9 cellular contexts compared by ENCODE assay signal in genomic region chr1:112808861-112809684, GRCh38.
DNase-seq lines count a peak whose midpoint lies in the region; TF ChIP-seq lines count a peak whose summit lies in the region.
"Had no signal": no experiment of that assay in that cellular context is flagged by ENCODE, and none has a peak within 500 bp of the region (broad histone marks: within the 10 kb centered on the region; RNA-seq: fewer than 3 reads in every experiment).

No MANE protein-coding gene starts in this region.

- H3K27me3 ChIP-seq in cardiac muscle cell = no peaks in the 10 kb centered on the region
- no peaks in the 10 kb centered on the region for H3K27me3 ChIP-seq in prostate gland (replicated peaks; ENCODE audit: insufficient read depth)
- no peaks in the 10 kb centered on the region for H3K27me3 ChIP-seq in uterus

- no peaks in the 10 kb centered on the region for H3K36me3 Mint-ChIP-seq in activated naive CD8-positive, alpha-beta T cell treated with anti-CD3 and anti-CD28 coated beads for 36 hours

- H3K4me3 Mint-ChIP-seq in activated naive CD8-positive, alpha-beta T cell treated with anti-CD3 and anti-CD28 coated beads for 36 hours = no peak overlapping the region

- no peak overlapping the region for H3K4me3 ChIP-seq in cardiac muscle cell
- H3K4me3 ChIP-seq in prostate gland = no peak overlapping the region
- no peak overlapping the region for H3K4me3 ChIP-seq in uterus
- H3K4me3 ChIP-seq: skin epidermis had no signal

- intact Hi-C loops in prostate gland (cut with DNase I) = loop anchor here (5.0 kb wide), 1 partner anchor 233 kb away; no protein-coding TSS in a partner anchor
- intact Hi-C loops in uterus (cut with DNase I; ENCODE audit: low total_unique reads) = no loop called here

- 31% methylated on average over 8 of the region's 8 CpGs for WGBS in prostate gland

- no peak overlapping the region for H3K27ac Mint-ChIP-seq in activated naive CD8-positive, alpha-beta T cell treated with anti-CD3 and anti-CD28 coated beads for 36 hours

- TF ChIP-seq POLR2A in prostate gland (IDR thresholded peaks at IDR 0.05) (no peak), uterus (IDR thresholded peaks at IDR 0.05) (no peak)

- H3K36me3 ChIP-seq in cardiac muscle cell = no peaks in the 10 kb centered on the region
- H3K36me3 ChIP-seq in prostate gland = no peaks in the 10 kb centered on the region
- H3K36me3 ChIP-seq in uterus = no peaks in the 10 kb centered on the region

- peak; percentile 81 for DNase-seq in 8988T
- peak; percentile 78 for DNase-seq in GM13977 (ENCODE audit: low spot score)
- DNase-seq in LoVo (ENCODE audit: low spot score) = peak; percentile 69
- peak; percentile 56 for DNase-seq in SKM-1 (lab: John Stamatoyannopoulos, UW; ENCODE audit: unreplicated experiment)
- peak; percentile 62 for DNase-seq in activated naive CD8-positive, alpha-beta T cell treated with anti-CD3 and anti-CD28 coated beads for 36 hours
- DNase-seq in cardiac muscle cell (ENCODE audit: low read depth in 1 of 2, low spot score in 1 of 2) = peak; percentile 77 to 83
- peak; percentile 57 for DNase-seq in prostate gland (ENCODE audit: low spot score)
- DNase-seq in uterus = peak; percentile 45 to 55

- H3K9me3 Mint-ChIP-seq in activated naive CD8-positive, alpha-beta T cell treated with anti-CD3 and anti-CD28 coated beads for 36 hours = no peaks in the 10 kb centered on the region

- TF ChIP-seq CTCF in GM13977 (IDR thresholded peaks at IDR 0.05; ENCODE audit: extremely low read depth, insufficient read depth, missing control alignments) (peak; percentile 95), cardiac muscle cell (IDR thresholded peaks at IDR 0.05; ENCODE audit: low read depth, low read length) (peak; percentile 98), prostate gland (IDR thresholded peaks at IDR 0.05) (peak; percentile 29 to 70 (median 65)), uterus (IDR thresholded peaks at IDR 0.05) (peak; percentile 52 to 71 (median 57))

- in situ Hi-C loops in GM13977 (cut with MboI; ENCODE audit: low pct_unique_long_range_greater_than_20kb, low sequenced_read_pairs, unreplicated experiment) = loop anchor here (10.0 kb wide), 1 partner anchor 74 kb away; no protein-coding TSS in a partner anchor

- H3K4me1 Mint-ChIP-seq in activated naive CD8-positive, alpha-beta T cell treated with anti-CD3 and anti-CD28 coated beads for 36 hours = no peaks in the 10 kb centered on the region

- peaks cover 5% of the 10 kb centered on the region for H3K4me1 ChIP-seq in cardiac muscle cell (ENCODE audit: low read depth)
- H3K4me1 ChIP-seq in prostate gland (replicated peaks) = no peaks in the 10 kb centered on the region
- H3K4me1 ChIP-seq in uterus = no peaks in the 10 kb centered on the region

- H3K9me3 ChIP-seq in cardiac muscle cell (ENCODE audit: low read depth) (no peaks in the 10 kb centered on the region), prostate gland (no peaks in the 10 kb centered on the region), uterus (no peaks in the 10 kb centered on the region)

- H3K27ac ChIP-seq in cardiac muscle cell (no peak overlapping the region), prostate gland (no peak overlapping the region), uterus (no peak overlapping the region)
- H3K27ac ChIP-seq: skin epidermis had no signal

- H3K27me3 Mint-ChIP-seq in activated naive CD8-positive, alpha-beta T cell treated with anti-CD3 and anti-CD28 coated beads for 36 hours = peaks cover 4% of the 10 kb centered on the region
